ENCODE assay signal across 17 cellular contexts in genomic region chr2:138113871-138114525, GRCh38.
"Had no signal": no experiment of that assay in that cellular context is flagged by ENCODE, and none has a peak within 500 bp of the region (broad histone marks: within the 10 kb centered on the region; RNA-seq: fewer than 3 reads in every experiment).

No MANE protein-coding gene starts in this region.

- H3K4me3 ChIP-seq: body of pancreas, mucosa of descending colon, suprapubic skin, upper lobe of left lung had no signal

- DNase-seq: activated CD4-positive, alpha-beta T cell treated with anti-CD3 and anti-CD28 coated beads for 36 hours; activated CD8-positive, alpha-beta memory T cell treated with anti-CD3 and anti-CD28 coated beads, Interleukin-2, amount 50 U/mL, for 4 hours; activated CD8-positive, alpha-beta T cell treated with anti-CD3 and anti-CD28 coated beads for 36 hours; activated naive CD4-positive, alpha-beta T cell treated with Interleukin-2 at 50 U/mL for 16 hours; body of pancreas; immature natural killer cell; mucosa of descending colon; nucleus accumbens; stimulated activated CD4-positive, alpha-beta T cell treated with anti-CD3 and anti-CD28 coated beads, Interleukin-2, amount 100 ng/mL, for 48 hours; stimulated activated naive CD4-positive, alpha-beta T cell treated with Interleukin-2 at 50 U/mL for 16 hours; upper lobe of left lung; WERI-Rb-1 had no signal

- ATAC-seq: activated CD4-positive, alpha-beta T cell treated with anti-CD3 and anti-CD28 coated beads for 36 hours; activated CD8-positive, alpha-beta T cell treated with anti-CD3 and anti-CD28 coated beads for 36 hours; body of pancreas; mucosa of descending colon; natural killer cell treated with Interleukin-12 subunit alpha and Interleukin-12 subunit beta and Interleukin-15 and Interleukin-18, amount 100 ng/mL, for 72 hours had no signal

- H3K27ac ChIP-seq: body of pancreas, suprapubic skin, upper lobe of left lung, WERI-Rb-1 had no signal

- H3K9me3 Mint-ChIP-seq: T-helper 2 cell treated with Interferon-gamma antibody and Interleukin-4, amounts not matched to agents 5 μg/mL and 100 μg/mL, for 36 hours had no signal

- H3K27me3 Mint-ChIP-seq: activated CD4-positive, alpha-beta T cell treated with anti-CD3 and anti-CD28 coated beads for 36 hours; activated CD8-positive, alpha-beta T cell treated with anti-CD3 and anti-CD28 coated beads for 36 hours; dendritic cell treated with granulocyte-macrophage colony-stimulating factor and Interleukin-4, amounts not matched to agents 40 ng/mL and 50 ng/mL, for 4 days; natural killer cell treated with Interleukin-12 subunit alpha and Interleukin-12 subunit beta and Interleukin-15 and Interleukin-18, amount 100 ng/mL, for 72 hours; progenitor cell of endocrine pancreas had no signal

- H3K36me3 Mint-ChIP-seq: immature natural killer cell; natural killer cell treated with Interleukin-12 subunit alpha and Interleukin-12 subunit beta and Interleukin-15 and Interleukin-18, amount 100 ng/mL, for 72 hours had no signal

- H3K36me3 ChIP-seq: suprapubic skin, upper lobe of left lung, WERI-Rb-1 had no signal

- H3K27ac Mint-ChIP-seq: activated CD4-positive, alpha-beta T cell treated with anti-CD3 and anti-CD28 coated beads for 36 hours; activated CD8-positive, alpha-beta T cell treated with anti-CD3 and anti-CD28 coated beads for 36 hours; dendritic cell treated with granulocyte-macrophage colony-stimulating factor and Interleukin-4, amounts not matched to agents 40 ng/mL and 50 ng/mL, for 4 days; immature natural killer cell; natural killer cell treated with Interleukin-12 subunit alpha and Interleukin-12 subunit beta and Interleukin-15 and Interleukin-18, amount 100 ng/mL, for 72 hours; progenitor cell of endocrine pancreas; T-helper 2 cell treated with Interferon-gamma antibody and Interleukin-4, amounts not matched to agents 5 μg/mL and 100 μg/mL, for 36 hours had no signal

- H3K27me3 ChIP-seq: body of pancreas, suprapubic skin, upper lobe of left lung had no signal

- H3K4me1 Mint-ChIP-seq: activated CD4-positive, alpha-beta T cell treated with anti-CD3 and anti-CD28 coated beads for 36 hours; immature natural killer cell had no signal

- H3K4me3 Mint-ChIP-seq: activated CD4-positive, alpha-beta T cell treated with anti-CD3 and anti-CD28 coated beads for 36 hours; activated CD8-positive, alpha-beta T cell treated with anti-CD3 and anti-CD28 coated beads for 36 hours; dendritic cell treated with granulocyte-macrophage colony-stimulating factor and Interleukin-4, amounts not matched to agents 40 ng/mL and 50 ng/mL, for 4 days; immature natural killer cell; natural killer cell treated with Interleukin-12 subunit alpha and Interleukin-12 subunit beta and Interleukin-15 and Interleukin-18, amount 100 ng/mL, for 72 hours; T-helper 2 cell treated with Interferon-gamma antibody and Interleukin-4, amounts not matched to agents 5 μg/mL and 100 μg/mL, for 36 hours had no signal
